9 cellular contexts compared by ENCODE assay signal in the genomic region with DNA sequence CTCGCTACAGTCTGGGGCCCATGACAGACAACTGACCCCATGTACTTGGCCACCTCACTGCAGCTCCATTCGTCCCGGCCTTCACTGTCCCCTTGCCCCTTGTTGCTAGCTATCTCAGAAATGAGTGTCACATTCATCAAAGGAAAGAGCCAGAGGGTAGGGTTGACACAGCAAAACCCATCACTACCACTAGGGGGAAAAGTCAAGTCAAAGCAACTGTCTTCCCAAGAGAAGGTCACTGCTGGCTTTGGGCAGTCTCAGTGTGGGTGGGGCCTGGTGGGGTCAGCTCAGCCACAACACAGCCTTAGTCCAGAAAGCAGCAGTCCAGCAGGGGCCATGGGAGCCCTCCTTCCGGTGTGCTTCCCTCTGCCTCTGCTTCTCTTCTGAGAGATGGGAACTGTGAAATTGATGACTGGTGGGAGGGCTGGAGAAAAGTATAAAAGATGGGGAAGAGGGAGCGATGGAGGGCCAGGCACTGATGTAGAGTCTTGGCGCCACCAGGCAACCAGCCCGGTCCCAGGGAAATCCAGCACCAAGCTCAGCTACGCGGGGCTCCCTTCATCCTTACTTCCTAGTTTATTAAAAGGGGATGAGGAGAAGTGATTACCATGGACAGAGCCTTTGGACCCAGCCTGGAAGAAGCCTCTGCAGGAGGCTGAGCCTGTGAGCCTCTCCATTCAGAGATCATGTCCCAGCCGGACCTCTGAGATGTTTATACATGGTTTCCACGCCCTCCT. TPM values are rescaled to one million over a fixed set of nuclear protein-coding genes. Genes with fewer than 3 reads are reported as not detected.
DNase-seq lines count a peak whose midpoint lies in the region; ATAC-seq and TF ChIP-seq lines count a peak whose summit lies in the region.
"Had no signal": no experiment of that assay in that cellular context is flagged by ENCODE, and none has a peak within 500 bp of the region (broad histone marks: within the 10 kb centered on the region; RNA-seq: fewer than 3 reads in every experiment).

No MANE protein-coding gene starts in this region.

- no peaks in the 10 kb centered on the region for H3K9me3 ChIP-seq in OCI-LY3 (ENCODE audit: insufficient read depth, low read length)
- H3K9me3 ChIP-seq: SJSA1 had no signal

- H3K4me2 ChIP-seq in OCI-LY3 (ENCODE audit: low read length) = no peak overlapping the region

- H2AFZ ChIP-seq in OCI-LY3 (ENCODE audit: low read depth, low read length) = no peak overlapping the region

- no peak for DNase-seq in GM06990 (ENCODE audit: extremely low read depth, insufficient read length)
- peak; percentile 8 for DNase-seq in fibroblast of the aortic adventitia (ENCODE audit: low read depth)
- DNase-seq in NCI-H1930 (lab: John Stamatoyannopoulos, UW) = no peak
- DNase-seq in posterior cingulate gyrus = no peak

- H3K4me3 ChIP-seq in GM06990 (replicated peaks; ENCODE audit: low read depth, low read length) (no peak overlapping the region), OCI-LY3 (ENCODE audit: low read length) (no peak overlapping the region), fibroblast of the aortic adventitia (ENCODE audit: low read depth, low read length) (no peak overlapping the region)
- H3K4me3 ChIP-seq: SJSA1 had no signal

- no peaks in the 10 kb centered on the region for H4K20me1 ChIP-seq in OCI-LY3 (ENCODE audit: insufficient read depth, low read length)

- H3K9ac ChIP-seq in OCI-LY3 (ENCODE audit: low read length) = no peak overlapping the region

- no peaks in the 10 kb centered on the region for H3K4me1 ChIP-seq in OCI-LY3 (ENCODE audit: low read length)
- H3K4me1 ChIP-seq: SJSA1 had no signal

- H3K79me2 ChIP-seq in OCI-LY3 (ENCODE audit: low read length) = no peaks in the 10 kb centered on the region

- H3K36me3 ChIP-seq in GM06990 (ENCODE audit: control insufficient read depth, insufficient read depth, low read length) (no peaks in the 10 kb centered on the region), OCI-LY3 (replicated peaks; ENCODE audit: low read depth, low read length) (no peaks in the 10 kb centered on the region)
- H3K36me3 ChIP-seq: SJSA1 had no signal

- H3K27me3 ChIP-seq in GM06990 (replicated peaks; ENCODE audit: control insufficient read depth, insufficient read depth, low read length) = no peaks in the 10 kb centered on the region
- H3K27me3 ChIP-seq in OCI-LY3 (ENCODE audit: low read depth, low read length) = no peaks in the 10 kb centered on the region
- H3K27me3 ChIP-seq: SJSA1 had no signal

- peak; percentile 66 for TF ChIP-seq CTCF in 22Rv1 (IDR thresholded peaks at IDR 0.05)
- TF ChIP-seq CTCF in GM06990 (IDR thresholded peaks at IDR 0.05; ENCODE audit: insufficient read depth, low read length, poor library complexity, severe bottlenecking) = peak; percentile 64
- TF ChIP-seq CTCF in OCI-LY3 (IDR thresholded peaks at IDR 0.05; ENCODE audit: low read depth, low read length) = peak; percentile 49
- peak; percentile 47 for TF ChIP-seq CTCF in fibroblast of the aortic adventitia (IDR thresholded peaks at IDR 0.05; ENCODE audit: insufficient read depth, low read length)

- ATAC-seq in GM21619 (IDR thresholded peaks at IDR 0.05; ENCODE audit: unreplicated experiment) (no peak), HG03469 (IDR thresholded peaks at IDR 0.05; ENCODE audit: unreplicated experiment) (no peak)

- intact Hi-C loops in posterior cingulate gyrus (cut with DNase I) = no loop called here

- no peak overlapping the region for H3K27ac ChIP-seq in 22Rv1
- no peak overlapping the region for H3K27ac ChIP-seq in OCI-LY3 (ENCODE audit: low read length)
- H3K27ac ChIP-seq: SJSA1 had no signal

RNA-seq across cellular contexts. Expression of a gene that starts 58.0 kb away (rescaled TPM):
- 3.0 and 5.5 TPM in 2 replicates for total RNA-seq in fibroblast of the aortic adventitia (ENCODE audit: low replicate concordance)
- total RNA-seq: SJSA1 had no signal
